18 cellular contexts compared by ENCODE assay signal in genomic region chr19:44775676-44776240, GRCh38. TPM values are rescaled to one million over a fixed set of nuclear protein-coding genes. Genes with fewer than 3 reads are reported as not detected.
DNase-seq lines count a peak whose midpoint lies in the region; ATAC-seq, FAIRE-seq and TF ChIP-seq lines count a peak whose summit lies in the region.
"Had no signal": no experiment of that assay in that cellular context is flagged by ENCODE, and none has a peak within 500 bp of the region (broad histone marks: within the 10 kb centered on the region; RNA-seq: fewer than 3 reads in every experiment).

No MANE protein-coding gene starts in this region.

- peak overlapping the region; percentile 99 for H3K27ac ChIP-seq in RWPE2 (ENCODE audit: poor library complexity, severe bottlenecking)
- H3K27ac ChIP-seq in keratinocyte (ENCODE audit: control insufficient read depth, insufficient read depth, low read length) = peak overlapping the region; percentile 86
- H3K27ac ChIP-seq in small intestine (ENCODE audit: low read depth in 1 of 2, low read length in 1 of 2) = peak overlapping the region; percentile 5 to 94
- no peak overlapping the region for H3K27ac ChIP-seq in esophagus muscularis mucosa (replicated peaks in 1 of 4)
- H3K27ac ChIP-seq: SK-N-MC had no signal

- H3K9ac ChIP-seq in keratinocyte (ENCODE audit: control insufficient read depth, extremely low read depth, insufficient read depth, low read length) = peak overlapping the region; percentile 87

- no peaks in the 10 kb centered on the region for H3K27me3 Mint-ChIP-seq in Calu3 (ENCODE audit: unreplicated experiment)
- no peaks in the 10 kb centered on the region for H3K27me3 Mint-ChIP-seq in HFFc6 (ENCODE audit: insufficient read depth)
- H3K27me3 Mint-ChIP-seq: CD4-positive, alpha-beta T cell had no signal

- TF ChIP-seq CTCF in Calu3 (IDR thresholded peaks at IDR 0.05; ENCODE audit: unreplicated experiment) (no peak), RWPE2 (IDR thresholded peaks at IDR 0.05; ENCODE audit: poor library complexity, severe bottlenecking) (no peak), keratinocyte (optimal IDR thresholded peaks at IDR 0.05 in 1 of 3, IDR thresholded peaks at IDR 0.05 in 1 of 3, conservative IDR thresholded peaks at IDR 0.05 in 1 of 3; ENCODE audit: extremely low read depth in 1 of 3, insufficient read depth in 2 of 3, low read length in 3 of 3) (no peak), esophagus muscularis mucosa (IDR thresholded peaks at IDR 0.05) (no peak), HFFc6 (IDR thresholded peaks at IDR 0.05) (no peak)

- no peak for ATAC-seq in RWPE2 (ENCODE audit: low read depth)
- ATAC-seq in GM21786 (IDR thresholded peaks at IDR 0.05; ENCODE audit: unreplicated experiment) = no peak
- ATAC-seq in HG03521 (IDR thresholded peaks at IDR 0.05; ENCODE audit: unreplicated experiment) = no peak

- 56 to 75% (median 68%) methylated on average over 5 to 6 of the region's 6 CpGs for WGBS in small intestine, 3 donors
- 93% methylated on average over 6 of the region's 6 CpGs for WGBS in esophagus muscularis mucosa

- intact Hi-C loops in Calu3 (cut with micrococcal nuclease; ENCODE audit: unreplicated experiment) = loop anchor here (2.0 kb wide), 1 partner anchor 69 kb away; no protein-coding TSS in a partner anchor
- intact Hi-C loops in esophagus muscularis mucosa (cut with DNase I) = no loop called here

- no peaks in the 10 kb centered on the region for H3K9me3 ChIP-seq in RWPE2 (ENCODE audit: severe bottlenecking)
- no peaks in the 10 kb centered on the region for H3K9me3 ChIP-seq in keratinocyte (ENCODE audit: control insufficient read depth, low read depth, low read length)
- H3K9me3 ChIP-seq in small intestine (ENCODE audit: control insufficient read depth, low read depth) = no peaks in the 10 kb centered on the region
- H3K9me3 ChIP-seq in esophagus muscularis mucosa = no peaks in the 10 kb centered on the region

- H3K27ac Mint-ChIP-seq in Calu3 (ENCODE audit: unreplicated experiment) (peak overlapping the region; percentile 92), HFFc6 (no peak overlapping the region)
- H3K27ac Mint-ChIP-seq: CD4-positive, alpha-beta T cell had no signal

- H3K27me3 ChIP-seq in RWPE2 (ENCODE audit: insufficient read depth, poor library complexity, severe bottlenecking) (no peaks in the 10 kb centered on the region), keratinocyte (ENCODE audit: control insufficient read depth, extremely low read depth, insufficient read depth, low read length) (no peaks in the 10 kb centered on the region), small intestine (ENCODE audit: control insufficient read depth in 2 of 2, insufficient read depth in 2 of 2, low read length in 2 of 2) (no peaks in the 10 kb centered on the region), esophagus muscularis mucosa (peaks cover 0 to 25% (median 4%) of the 10 kb centered on the region in 4 donors)

- H2AFZ ChIP-seq in keratinocyte (ENCODE audit: control insufficient read depth, low read length) = no peak overlapping the region

- peaks cover 22% of the 10 kb centered on the region for H3K79me2 ChIP-seq in keratinocyte (ENCODE audit: control insufficient read depth, insufficient read depth, low read length)

- peaks cover 38% of the 10 kb centered on the region for H3K4me1 ChIP-seq in RWPE2 (ENCODE audit: insufficient read depth, poor library complexity, severe bottlenecking)
- peaks cover 57% of the 10 kb centered on the region for H3K4me1 ChIP-seq in keratinocyte (ENCODE audit: control insufficient read depth, extremely low read depth, insufficient read depth, low read length)
- peaks cover 0 to 2% of the 10 kb centered on the region in 2 donors for H3K4me1 ChIP-seq in small intestine (ENCODE audit: control insufficient read depth in 2 of 2, insufficient read depth in 1 of 2, low read depth in 1 of 2, low read length in 1 of 2)
- H3K4me1 ChIP-seq in esophagus muscularis mucosa = peaks cover 4 to 8% (median 8%) of the 10 kb centered on the region in 4 donors

- no peaks in the 10 kb centered on the region for H4K20me1 ChIP-seq in keratinocyte (ENCODE audit: control insufficient read depth, extremely low read depth, insufficient read depth, low read length)

- TF ChIP-seq EP300 in esophagus muscularis mucosa (IDR thresholded peaks at IDR 0.05) = no peak

- H3K36me3 ChIP-seq in RWPE2 (ENCODE audit: low read depth) (peaks cover 6% of the 10 kb centered on the region), keratinocyte (ENCODE audit: control insufficient read depth in 2 of 2, extremely low read depth in 1 of 2, insufficient read depth in 2 of 2, low read length in 2 of 2) (peaks cover 2 to 8% of the 10 kb centered on the region in 2 experiments), small intestine (ENCODE audit: control insufficient read depth in 2 of 2, insufficient read depth in 2 of 2, low read length in 2 of 2) (no peaks in the 10 kb centered on the region), esophagus muscularis mucosa (no peaks in the 10 kb centered on the region)

- peak overlapping the region; percentile 55 for H3K4me3 Mint-ChIP-seq in Calu3 (ENCODE audit: low read depth, unreplicated experiment)
- no peak overlapping the region for H3K4me3 Mint-ChIP-seq in HFFc6
- H3K4me3 Mint-ChIP-seq: CD4-positive, alpha-beta T cell; IgD-negative memory B cell had no signal

- no peaks in the 10 kb centered on the region for H3K9me3 Mint-ChIP-seq in Calu3 (ENCODE audit: low read depth, unreplicated experiment)
- H3K9me3 Mint-ChIP-seq in HFFc6 = no peaks in the 10 kb centered on the region
- H3K9me3 Mint-ChIP-seq: CD4-positive, alpha-beta T cell; IgD-negative memory B cell had no signal

- TF ChIP-seq POLR2A in esophagus muscularis mucosa (IDR thresholded peaks at IDR 0.05; ENCODE audit: low read depth) = no peak

- H3K4me3 ChIP-seq in RWPE2 (ENCODE audit: severe bottlenecking) (no peak overlapping the region), keratinocyte (ENCODE audit: control insufficient read depth in 2 of 3, extremely low read depth in 1 of 3, insufficient read depth in 2 of 3, low read depth in 1 of 3, low read length in 3 of 3) (no peak overlapping the region), small intestine (ENCODE audit: low read depth in 1 of 2, low read length in 2 of 2) (peak overlapping the region in 1 of 2 donors; percentile 10), esophagus muscularis mucosa (no peak overlapping the region)
- H3K4me3 ChIP-seq: SK-N-MC had no signal

- H3K4me1 Mint-ChIP-seq in Calu3 (ENCODE audit: low read depth, unreplicated experiment) (peaks cover 35% of the 10 kb centered on the region), HFFc6 (ENCODE audit: low read depth) (peaks cover 34% of the 10 kb centered on the region)

- peak overlapping the region; percentile 76 for H3K4me2 ChIP-seq in keratinocyte (ENCODE audit: control insufficient read depth, extremely low read depth, insufficient read depth, low read depth, low read length)

- H3K36me3 Mint-ChIP-seq in Calu3 (ENCODE audit: insufficient read depth, unreplicated experiment) (peaks cover 49% of the 10 kb centered on the region), HFFc6 (ENCODE audit: low read depth) (no peaks in the 10 kb centered on the region; the same call in 1 of the 2 replicates)
- H3K36me3 Mint-ChIP-seq: IgD-negative memory B cell had no signal

- H3K9me1 ChIP-seq in keratinocyte (ENCODE audit: control insufficient read depth, extremely low read depth, insufficient read depth, low read length) = peaks cover 4% of the 10 kb centered on the region

- DNase-seq in Calu3 = no peak
- DNase-seq in RWPE2 (ENCODE audit: low spot score) = no peak
- DNase-seq in keratinocyte (ENCODE audit: low read depth, low spot score) = no peak
- no peak for DNase-seq in small intestine
- no peak for DNase-seq in esophagus muscularis mucosa (ENCODE audit: extremely low spot score)
- DNase-seq in HFFc6 = no peak
- DNase-seq: CD4-positive, alpha-beta T cell; MV-4-11; NCI-H1417 treated with DMSO at 0.1 percent for 48 hours; NCI-H2081; NCI-H524 had no signal

- peak; percentile 78 for FAIRE-seq in keratinocyte (lab: Jason Lieb, UNC)
- FAIRE-seq in small intestine (lab: Jason Lieb, UNC) = no peak

- dilution Hi-C loops in keratinocyte (cut with MboI; ENCODE audit: extremely low pct_ligation_motif_present, low sequenced_read_pairs) = no loop called here

- CTCF ChIA-PET in Calu3 (lab: Charles Lee) = interaction anchor here (0.6 to 2.2 kb wide), 3 partner anchors 52 to 185 kb away, joined by 3 to 8 read pairs (median 5); partner anchors contain the start of gene NECTIN2

- TSS peak; percentile 80 for BruUV-seq in Calu3 (replicated peaks; lab: Mats Ljungman, UMichigan)

RNA-seq across cellular contexts. Expression of gene CBLC, which starts 1.9 kb away (rescaled TPM):
- total RNA-seq in Calu3 (2022) (54.3 and 63.1 TPM in 2 replicates), esophagus muscularis mucosa (under 1 TPM in 2 of 4 donors, not detected in 2; 0.34 to 0.50 TPM)
- polyA plus RNA-seq in keratinocyte (27.8 to 58.6 TPM (median 30.1 TPM) in 3 replicates), small intestine (100 to 1,000 TPM in 2 of 3 donors, 10 to 100 TPM in 1; 67.6 to 162 (median 117) TPM)
- 12.3 TPM for polyA plus RNA-seq in keratinocyte (2011; ENCODE audit: low read depth)
- polyA plus RNA-seq in keratinocyte (2011; cell fraction: cytosol; rRNA removed) = 27.4 and 54.0 TPM in 2 replicates
- 57.2 and 98.5 TPM in 2 replicates for polyA plus RNA-seq in keratinocyte (2011; cell fraction: nucleus; rRNA removed)
- 26.6 and 50.7 TPM in 2 replicates for polyA plus RNA-seq in keratinocyte (2012; ENCODE audit: low replicate concordance)
- polyA minus RNA-seq in keratinocyte = 68.8 to 110 TPM (median 88.1 TPM) in 3 replicates
- polyA minus RNA-seq in keratinocyte (2011; cell fraction: cytosol; rRNA and poly(A)+ RNA removed) = 80.4 TPM
- polyA minus RNA-seq in keratinocyte (2011; cell fraction: nucleus; rRNA and poly(A)+ RNA removed) = 55.4 and 73.0 TPM in 2 replicates
- total RNA-seq in HFFc6 (2021; fragmentation: NEBNext Ultra II Directional; extraction: Animal tissue kit (Norgen Biotek cat#: 25700)) = not detected
- total RNA-seq: A673; CD4-positive, alpha-beta T cell; Daoy; LHCN-M2 had no signal
- polyA plus RNA-seq: IgD-negative memory B cell had no signal

RNA-seq across cellular contexts. Expression of gene BCL3, which starts 27.2 kb away (rescaled TPM):
- 37.7 and 41.5 TPM in 2 replicates for total RNA-seq in Calu3 (2022)
- polyA plus RNA-seq in keratinocyte = 1.1 to 1.8 TPM (median 1.5 TPM) in 3 replicates
- polyA plus RNA-seq in keratinocyte (2011; ENCODE audit: low read depth) = 2.2 TPM
- 0.72 and 2.2 TPM in 2 replicates for polyA plus RNA-seq in keratinocyte (2011; cell fraction: cytosol; rRNA removed)
- polyA plus RNA-seq in keratinocyte (2011; cell fraction: nucleus; rRNA removed) = 7.1 and 8.3 TPM in 2 replicates
- polyA plus RNA-seq in keratinocyte (2012; ENCODE audit: low replicate concordance) = 5.9 and 6.4 TPM in 2 replicates
- polyA minus RNA-seq in keratinocyte = 1.1 to 5.8 TPM (median 3.1 TPM) in 3 replicates
- polyA minus RNA-seq in keratinocyte (2011; cell fraction: cytosol; rRNA and poly(A)+ RNA removed) = 12.5 TPM
- 4.1 and 5.1 TPM in 2 replicates for polyA minus RNA-seq in keratinocyte (2011; cell fraction: nucleus; rRNA and poly(A)+ RNA removed)
- polyA plus RNA-seq in small intestine = 100 to 1,000 TPM in 2 of 3 donors, 10 to 100 TPM in 1; 48.6 to 136 (median 106) TPM
- 100 to 1,000 TPM in 1 of 4 donors, 10 to 100 TPM in 2, 1 to 10 TPM in 1; 10.0 to 147 (median 20.2) TPM for total RNA-seq in esophagus muscularis mucosa
- total RNA-seq in HFFc6 (2021; fragmentation: NEBNext Ultra II Directional; extraction: Animal tissue kit (Norgen Biotek cat#: 25700)) = 10 to 100 TPM; 12.9 to 20.1 (median 16.7) TPM

RNA-seq across cellular contexts. Expression of gene BCAM, which starts 33.1 kb away (rescaled TPM):
- total RNA-seq in Calu3 (2022) (30.0 and 31.2 TPM in 2 replicates), esophagus muscularis mucosa (10 to 100 TPM; 32.4 to 76.5 (median 56.6) TPM)
- polyA plus RNA-seq in keratinocyte (13.6 to 28.4 TPM (median 20.8 TPM) in 3 replicates), small intestine (10 to 100 TPM in 1 of 3 donors, 1 to 10 TPM in 2; 2.9 to 32.6 (median 4.3) TPM)
- polyA plus RNA-seq in keratinocyte (2011; ENCODE audit: low read depth) = 35.5 TPM
- polyA plus RNA-seq in keratinocyte (2011; cell fraction: cytosol; rRNA removed) = 8.3 and 23.8 TPM in 2 replicates
- polyA plus RNA-seq in keratinocyte (2011; cell fraction: nucleus; rRNA removed) = 77.2 and 107 TPM in 2 replicates
- polyA plus RNA-seq in keratinocyte (2012; ENCODE audit: low replicate concordance) = 44.8 and 76.7 TPM in 2 replicates
- polyA minus RNA-seq in keratinocyte = 13.7 to 36.7 TPM (median 16.2 TPM) in 3 replicates
- polyA minus RNA-seq in keratinocyte (2011; cell fraction: cytosol; rRNA and poly(A)+ RNA removed) = 39.3 TPM
- polyA minus RNA-seq in keratinocyte (2011; cell fraction: nucleus; rRNA and poly(A)+ RNA removed) = 68.3 and 68.9 TPM in 2 replicates
- total RNA-seq in HFFc6 (2021; fragmentation: NEBNext Ultra II Directional; extraction: Animal tissue kit (Norgen Biotek cat#: 25700)) = 1 to 10 TPM; 5.5 to 6.2 (median 6.0) TPM
- total RNA-seq: CD4-positive, alpha-beta T cell had no signal
- polyA plus RNA-seq: IgD-negative memory B cell had no signal

Comparison
In these comparisons a context has a peak if more than half of its experiments do, and no peak if none do; other contexts are left out.
1. H3K27ac ChIP-seq: peak in RWPE2 (single experiment), keratinocyte (single experiment) and small intestine (2 of 2); none in esophagus muscularis mucosa (0 of 4).
2. RNA of gene CBLC, which starts 1.9 kb away (total RNA-seq): 54.3 to 63.1 TPM in Calu3; 0.34 to 0.50 TPM in esophagus muscularis mucosa and not detected in HFFc6; every median in the first group is over 10 times any median in the second.